Comparison of ENCODE assay signal across 2 cellular contexts in genomic region chr17:6753006-6753445, GRCh38.
TF ChIP-seq lines count a peak whose summit lies in the region.

No MANE protein-coding gene starts in this region.

TF ChIP-seq in SK-N-SH treated with all-trans-retinoic acid at 6 μM for 48 hours, 23 proteins besides CTCF, POLR2A, EP300 and RAD21:
- TF ChIP-seq CSDC2 (CRISPR knock-in tag; IDR thresholded peaks at IDR 0.05): no peak
- TF ChIP-seq BACH2 (CRISPR knock-in tag; IDR thresholded peaks at IDR 0.05; ENCODE audit: borderline replicate concordance): no peak
- TF ChIP-seq TOX (CRISPR knock-in tag; IDR thresholded peaks at IDR 0.05; ENCODE audit: borderline replicate concordance): no peak
- no peak for TF ChIP-seq ZNF70 (CRISPR knock-in tag; IDR thresholded peaks at IDR 0.05)
- TF ChIP-seq CREB5 (CRISPR knock-in tag; IDR thresholded peaks at IDR 0.05; ENCODE audit: low read depth): no peak
- TF ChIP-seq PATZ1 (CRISPR knock-in tag; IDR thresholded peaks at IDR 0.05; ENCODE audit: borderline replicate concordance): no peak
- no peak for TF ChIP-seq ESRRG (CRISPR knock-in tag; IDR thresholded peaks at IDR 0.05)
- no peak for TF ChIP-seq GLIS3 (CRISPR knock-in tag; IDR thresholded peaks at IDR 0.05)
- TF ChIP-seq TSHZ2 (CRISPR knock-in tag; IDR thresholded peaks at IDR 0.05): no peak
- TF ChIP-seq ZFP3 (CRISPR knock-in tag; IDR thresholded peaks at IDR 0.05): no peak
- TF ChIP-seq ARNTL (CRISPR knock-in tag; IDR thresholded peaks at IDR 0.05; ENCODE audit: borderline replicate concordance, low read depth): no peak
- TF ChIP-seq SNAI2 (CRISPR knock-in tag; IDR thresholded peaks at IDR 0.05): no peak
- TF ChIP-seq ZNF8 (CRISPR knock-in tag; IDR thresholded peaks at IDR 0.05): no peak
- no peak for TF ChIP-seq CSRNP3 (CRISPR knock-in tag; IDR thresholded peaks at IDR 0.05)
- TF ChIP-seq ZC3H10 (CRISPR knock-in tag; IDR thresholded peaks at IDR 0.05): no peak
- no peak for TF ChIP-seq PPARA (CRISPR knock-in tag; IDR thresholded peaks at IDR 0.05; ENCODE audit: borderline replicate concordance)
- TF ChIP-seq OSR1 (CRISPR knock-in tag; IDR thresholded peaks at IDR 0.05): no peak
- TF ChIP-seq TCF4 (CRISPR knock-in tag; IDR thresholded peaks at IDR 0.05; ENCODE audit: borderline replicate concordance): no peak
- no peak for TF ChIP-seq POU6F1 (CRISPR knock-in tag; IDR thresholded peaks at IDR 0.05; ENCODE audit: borderline replicate concordance, low read depth)

TF ChIP-seq in HepG2, 621 proteins besides CTCF, POLR2A, EP300 and RAD21:
- TF ChIP-seq ATF7 (IDR thresholded peaks at IDR 0.05) (0 out of 2 replicates have a peak, but pooled peaks have one; percentile 17), ATF7 (CRISPR knock-in tag; IDR thresholded peaks at IDR 0.05) (no peak), HNF4G (IDR thresholded peaks at IDR 0.05; ENCODE audit: borderline replicate concordance, low read depth, low read length) (no peak), HNF4G (CRISPR knock-in tag; IDR thresholded peaks at IDR 0.05; ENCODE audit: borderline replicate concordance, low read depth) (no peak), ZNF687 (CRISPR knock-in tag; IDR thresholded peaks at IDR 0.05) (peak; percentile 53), KLF6 (CRISPR knock-in tag; IDR thresholded peaks at IDR 0.05) (0 out of 2 replicates have a peak, but pooled peaks have one; percentile 13)
